8 cellular contexts compared by ENCODE assay signal in genomic region chr5:74641014-74641777, GRCh38. TPM values are rescaled to one million over a fixed set of nuclear protein-coding genes. Genes with fewer than 3 reads are reported as not detected.
A peak's percentile ranks its signal among the peaks of the same experiment; 100 is the strongest.
DNase-seq lines count a peak whose midpoint lies in the region; ATAC-seq and TF ChIP-seq lines count a peak whose summit lies in the region.

No MANE protein-coding gene starts in this region.

- no peaks in the 10 kb centered on the region for H3K9me3 Mint-ChIP-seq in activated naive CD8-positive, alpha-beta T cell treated with anti-CD3 and anti-CD28 coated beads, Interleukin-2, amount 50 U/mL, for 24 hours
- H3K9me3 Mint-ChIP-seq in osteocyte (ENCODE audit: unreplicated experiment): no peaks in the 10 kb centered on the region

- peak overlapping the region; percentile 61 to 97 (median 92) for H3K27ac ChIP-seq in heart right ventricle

- H3K4me3 Mint-ChIP-seq in activated naive CD8-positive, alpha-beta T cell treated with anti-CD3 and anti-CD28 coated beads, Interleukin-2, amount 50 U/mL, for 24 hours: peak overlapping the region; percentile 78
- H3K4me3 Mint-ChIP-seq in osteocyte (ENCODE audit: unreplicated experiment): peak overlapping the region; percentile 92

- H3K27me3 ChIP-seq in BE2C: no peaks in the 10 kb centered on the region
- H3K27me3 ChIP-seq in heart right ventricle: no peaks in the 10 kb centered on the region

- H3K9me3 ChIP-seq in BE2C (no peaks in the 10 kb centered on the region), heart right ventricle (no peaks in the 10 kb centered on the region)

- peak; percentile 21 for ATAC-seq in GM19035 (IDR thresholded peaks at IDR 0.05; ENCODE audit: unreplicated experiment)
- peak; percentile 16 for ATAC-seq in HG03196 (IDR thresholded peaks at IDR 0.05; ENCODE audit: unreplicated experiment)
- ATAC-seq in activated naive CD8-positive, alpha-beta T cell treated with anti-CD3 and anti-CD28 coated beads, Interleukin-2, amount 50 U/mL, for 24 hours: peak; percentile 16
- ATAC-seq in heart right ventricle: peak; percentile 32 to 72 (median 60)

- intact Hi-C loops in heart right ventricle (cut with DNase I): loop anchor here in 9 of 10 donors (2.0 to 10.0 kb wide), 15 partner anchors 102 to 1046 kb away; no protein-coding TSS in a partner anchor

- H3K4me3 ChIP-seq in BE2C (ENCODE audit: low read depth, low read length) (peak overlapping the region; percentile 93), heart right ventricle (peak overlapping the region; percentile 36 to 89 (median 81))

- DNase-seq in BE2C (peak; percentile 87), OCI-M2 (lab: John Stamatoyannopoulos, UW; ENCODE audit: unreplicated experiment) (peak; percentile 31), heart right ventricle (peak; percentile 69 to 78), osteocyte (ENCODE audit: extremely low spot score, unreplicated experiment) (peak; percentile 88), NCI-H446 treated with DMSO at 0.1 percent for 48 hours (lab: John Stamatoyannopoulos, UW) (no peak)
- DNase-seq in activated naive CD8-positive, alpha-beta T cell treated with anti-CD3 and anti-CD28 coated beads, Interleukin-2, amount 50 U/mL, for 24 hours: peak; percentile 57

- no peaks in the 10 kb centered on the region for H3K36me3 Mint-ChIP-seq in activated naive CD8-positive, alpha-beta T cell treated with anti-CD3 and anti-CD28 coated beads, Interleukin-2, amount 50 U/mL, for 24 hours (ENCODE audit: low read depth)
- no peaks in the 10 kb centered on the region for H3K36me3 Mint-ChIP-seq in osteocyte (ENCODE audit: unreplicated experiment)

- H3K27me3 Mint-ChIP-seq in activated naive CD8-positive, alpha-beta T cell treated with anti-CD3 and anti-CD28 coated beads, Interleukin-2, amount 50 U/mL, for 24 hours: peaks cover 46% of the 10 kb centered on the region
- no peaks in the 10 kb centered on the region for H3K27me3 Mint-ChIP-seq in osteocyte (ENCODE audit: unreplicated experiment)

- H3K4me1 ChIP-seq in BE2C (peaks cover 10% of the 10 kb centered on the region), heart right ventricle (peaks cover 5 to 62% (median 36%) of the 10 kb centered on the region in 9 donors)

- peaks cover 35% of the 10 kb centered on the region for H3K4me1 Mint-ChIP-seq in activated naive CD8-positive, alpha-beta T cell treated with anti-CD3 and anti-CD28 coated beads, Interleukin-2, amount 50 U/mL, for 24 hours
- peaks cover 41% of the 10 kb centered on the region for H3K4me1 Mint-ChIP-seq in osteocyte (ENCODE audit: unreplicated experiment)

- no peak overlapping the region for H3K27ac Mint-ChIP-seq in activated naive CD8-positive, alpha-beta T cell treated with anti-CD3 and anti-CD28 coated beads, Interleukin-2, amount 50 U/mL, for 24 hours
- peak overlapping the region; percentile 77 for H3K27ac Mint-ChIP-seq in osteocyte (ENCODE audit: unreplicated experiment)

- 0% methylated on average over 42 of the region's 42 CpGs for WGBS in heart right ventricle, 2 donors

- H3K36me3 ChIP-seq in BE2C (peaks cover under 1% of the 10 kb centered on the region), heart right ventricle (peaks cover 0 to 6% (median 0%) of the 10 kb centered on the region in 9 donors)

- no peak for TF ChIP-seq CTCF in BE2C (IDR thresholded peaks at IDR 0.05; ENCODE audit: low read depth, low read length)
- TF ChIP-seq CTCF in heart right ventricle (IDR thresholded peaks at IDR 0.05): no peak
- TF ChIP-seq CTCF in osteocyte (IDR thresholded peaks at IDR 0.05): no peak

RNA-seq across cellular contexts. Expression of gene ENC1, which starts 0.7 kb away (rescaled TPM):
- 29.6 TPM for polyA plus RNA-seq in BE2C (2012; ENCODE audit: insufficient read depth, insufficient read length, low read depth)
- total RNA-seq in heart right ventricle (1 to 10 TPM; 2.8 to 9.1 (median 4.0) TPM), osteocyte (12.9 and 13.8 TPM in 2 replicates)
- 1 to 10 TPM; 2.1 to 2.6 TPM for polyA plus RNA-seq in heart right ventricle

RNA-seq across cellular contexts. Expression of gene HEXB, which starts 43.8 kb away (rescaled TPM):
- 23.6 TPM for polyA plus RNA-seq in BE2C (2012; ENCODE audit: insufficient read depth, insufficient read length, low read depth)
- total RNA-seq in heart right ventricle: 100 to 1,000 TPM in 8 of 10 donors, 10 to 100 TPM in 2; 79.4 to 225 (median 115) TPM
- 10 to 100 TPM; 68.7 to 93.8 TPM for polyA plus RNA-seq in heart right ventricle
- total RNA-seq in osteocyte: 153 and 175 TPM in 2 replicates
